In the genomic region with DNA sequence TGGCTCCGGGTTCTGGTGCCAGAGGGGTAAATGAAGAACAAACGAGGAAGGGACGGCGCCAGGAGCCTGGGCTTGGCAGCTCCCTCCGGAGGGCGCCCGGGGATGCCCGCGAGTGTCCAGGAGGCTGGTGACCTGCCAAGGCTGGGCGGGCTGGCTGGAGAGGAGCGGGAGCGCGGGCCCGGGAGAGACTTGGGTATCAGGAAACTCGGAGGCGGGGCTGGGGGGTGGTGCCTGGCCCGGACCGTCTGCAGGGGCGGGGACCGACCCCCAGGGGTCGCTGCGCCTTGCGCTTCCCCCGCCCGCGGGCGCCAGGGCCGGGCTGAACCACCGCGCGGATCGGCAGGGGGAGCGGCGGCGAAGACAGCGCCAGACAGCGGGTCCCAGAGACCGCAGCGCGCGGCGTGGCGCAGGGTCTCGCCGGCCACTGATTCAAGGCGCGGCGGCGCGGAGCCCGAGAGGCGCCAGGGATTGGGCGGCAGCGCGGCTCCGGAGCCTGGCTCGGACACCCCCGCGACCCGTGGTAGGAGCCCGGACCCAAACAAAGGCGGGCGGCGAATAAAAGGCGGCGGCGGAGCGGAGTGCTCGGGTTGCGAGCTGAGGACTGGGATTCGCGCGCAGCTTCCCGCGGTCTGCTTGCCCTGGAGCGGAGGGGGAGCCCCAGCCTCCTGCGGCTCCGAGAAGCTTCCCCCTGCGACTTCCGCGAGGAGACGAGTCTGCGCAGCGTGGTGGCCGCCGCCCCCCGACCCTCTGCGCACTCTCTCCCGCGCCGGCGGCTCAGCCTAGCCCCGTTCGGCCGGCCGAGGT, we compare ENCODE assay signal across 1 cellular context.
A peak's percentile ranks its signal among the peaks of the same experiment; 100 is the strongest.
TF ChIP-seq lines count a peak whose summit lies in the region.

A gene with protein sequence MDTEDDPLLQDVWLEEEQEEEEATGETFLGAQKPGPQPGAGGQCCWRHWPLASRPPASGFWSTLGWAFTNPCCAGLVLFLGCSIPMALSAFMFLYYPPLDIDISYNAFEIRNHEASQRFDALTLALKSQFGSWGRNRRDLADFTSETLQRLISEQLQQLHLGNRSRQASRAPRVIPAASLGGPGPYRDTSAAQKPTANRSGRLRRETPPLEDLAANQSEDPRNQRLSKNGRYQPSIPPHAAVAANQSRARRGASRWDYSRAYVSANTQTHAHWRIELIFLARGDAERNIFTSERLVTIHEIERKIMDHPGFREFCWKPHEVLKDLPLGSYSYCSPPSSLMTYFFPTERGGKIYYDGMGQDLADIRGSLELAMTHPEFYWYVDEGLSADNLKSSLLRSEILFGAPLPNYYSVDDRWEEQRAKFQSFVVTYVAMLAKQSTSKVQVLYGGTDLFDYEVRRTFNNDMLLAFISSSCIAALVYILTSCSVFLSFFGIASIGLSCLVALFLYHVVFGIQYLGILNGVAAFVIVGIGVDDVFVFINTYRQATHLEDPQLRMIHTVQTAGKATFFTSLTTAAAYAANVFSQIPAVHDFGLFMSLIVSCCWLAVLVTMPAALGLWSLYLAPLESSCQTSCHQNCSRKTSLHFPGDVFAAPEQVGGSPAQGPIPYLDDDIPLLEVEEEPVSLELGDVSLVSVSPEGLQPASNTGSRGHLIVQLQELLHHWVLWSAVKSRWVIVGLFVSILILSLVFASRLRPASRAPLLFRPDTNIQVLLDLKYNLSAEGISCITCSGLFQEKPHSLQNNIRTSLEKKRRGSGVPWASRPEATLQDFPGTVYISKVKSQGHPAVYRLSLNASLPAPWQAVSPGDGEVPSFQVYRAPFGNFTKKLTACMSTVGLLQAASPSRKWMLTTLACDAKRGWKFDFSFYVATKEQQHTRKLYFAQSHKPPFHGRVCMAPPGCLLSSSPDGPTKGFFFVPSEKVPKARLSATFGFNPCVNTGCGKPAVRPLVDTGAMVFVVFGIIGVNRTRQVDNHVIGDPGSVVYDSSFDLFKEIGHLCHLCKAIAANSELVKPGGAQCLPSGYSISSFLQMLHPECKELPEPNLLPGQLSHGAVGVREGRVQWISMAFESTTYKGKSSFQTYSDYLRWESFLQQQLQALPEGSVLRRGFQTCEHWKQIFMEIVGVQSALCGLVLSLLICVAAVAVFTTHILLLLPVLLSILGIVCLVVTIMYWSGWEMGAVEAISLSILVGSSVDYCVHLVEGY (N-terminal part only) (plus strand): TSS at position 585 of the 804 bp plus-strand sequence. CDS start 21,838 bp downstream, outside the sequence.

TF ChIP-seq in K562, 482 proteins besides CTCF, POLR2A, EP300 and RAD21 (continued from another document and continues in another):
- TF ChIP-seq NFE2 (IDR thresholded peaks at IDR 0.05; ENCODE audit: low read depth) (no peak), ZNF717 (CRISPR knock-in tag; IDR thresholded peaks at IDR 0.05) (no peak), XRCC3 (IDR thresholded peaks at IDR 0.05) (no peak), ZNF77 (CRISPR knock-in tag; IDR thresholded peaks at IDR 0.05) (no peak), ZC3H11A (IDR thresholded peaks at IDR 0.05; ENCODE audit: low read depth, low read length) (no peak), ZNF707 (CRISPR knock-in tag; conservative IDR thresholded peaks at IDR 0.05) (no peak), PHF8 (IDR thresholded peaks at IDR 0.05; ENCODE audit: borderline replicate concordance, low read length) (peak; percentile 34; the same call in 1 of the 2 replicates), HSF4 (CRISPR knock-in tag; IDR thresholded peaks at IDR 0.05; ENCODE audit: borderline replicate concordance) (no peak), CAMTA2 (CRISPR knock-in tag; conservative IDR thresholded peaks at IDR 0.05) (no peak), BRD4 (IDR thresholded peaks at IDR 0.05) (no peak), ASH1L (IDR thresholded peaks at IDR 0.05; ENCODE audit: borderline replicate concordance, low read depth, partially characterized antibody) (no peak), L3MBTL2 (IDR thresholded peaks at IDR 0.05) (peak; percentile 58), TEAD4 (IDR thresholded peaks at IDR 0.05; ENCODE audit: low read length) (no peak), TEAD4 (CRISPR knock-in tag; IDR thresholded peaks at IDR 0.05; ENCODE audit: borderline replicate concordance) (no peak), CBFB (CRISPR knock-in tag; IDR thresholded peaks at IDR 0.05) (no peak), NFATC3 (IDR thresholded peaks at IDR 0.05) (no peak), HMG20A (CRISPR knock-in tag; conservative IDR thresholded peaks at IDR 0.05) (no peak), STAT5B (CRISPR knock-in tag; IDR thresholded peaks at IDR 0.05) (no peak), ZBED1 (IDR thresholded peaks at IDR 0.05) (no peak), SNRNP70 (optimal IDR thresholded peaks at IDR 0.05; ENCODE audit: low read depth, low read length) (no peak), ZNF232 (CRISPR knock-in tag; IDR thresholded peaks at IDR 0.05) (no peak), SMARCA4 (IDR thresholded peaks at IDR 0.05) (no peak), ZNF217 (CRISPR knock-in tag; IDR thresholded peaks at IDR 0.05) (no peak), KDM2B (CRISPR knock-in tag; IDR thresholded peaks at IDR 0.05) (no peak), KDM4B (IDR thresholded peaks at IDR 0.05; ENCODE audit: borderline replicate concordance in 2 of 2, low read depth in 1 of 2) (no peak), RBM34 (IDR thresholded peaks at IDR 0.05; ENCODE audit: borderline replicate concordance, insufficient read depth, low read length) (no peak), KLF6 (CRISPR knock-in tag; IDR thresholded peaks at IDR 0.05; ENCODE audit: borderline replicate concordance) (no peak), C11orf30 (IDR thresholded peaks at IDR 0.05; ENCODE audit: low read depth) (no peak), ZNF354B (CRISPR knock-in tag; IDR thresholded peaks at IDR 0.05) (no peak), MEIS2 (IDR thresholded peaks at IDR 0.05; ENCODE audit: partially characterized antibody) (no peak), TRIM28 (IDR thresholded peaks at IDR 0.05) (no peak; the same call in 1 of the 2 replicates), PCBP1 (IDR thresholded peaks at IDR 0.05; ENCODE audit: low read depth, low read length, poor library complexity, severe bottlenecking) (peak; percentile 97)
- TF ChIP-seq, protein P1, sequence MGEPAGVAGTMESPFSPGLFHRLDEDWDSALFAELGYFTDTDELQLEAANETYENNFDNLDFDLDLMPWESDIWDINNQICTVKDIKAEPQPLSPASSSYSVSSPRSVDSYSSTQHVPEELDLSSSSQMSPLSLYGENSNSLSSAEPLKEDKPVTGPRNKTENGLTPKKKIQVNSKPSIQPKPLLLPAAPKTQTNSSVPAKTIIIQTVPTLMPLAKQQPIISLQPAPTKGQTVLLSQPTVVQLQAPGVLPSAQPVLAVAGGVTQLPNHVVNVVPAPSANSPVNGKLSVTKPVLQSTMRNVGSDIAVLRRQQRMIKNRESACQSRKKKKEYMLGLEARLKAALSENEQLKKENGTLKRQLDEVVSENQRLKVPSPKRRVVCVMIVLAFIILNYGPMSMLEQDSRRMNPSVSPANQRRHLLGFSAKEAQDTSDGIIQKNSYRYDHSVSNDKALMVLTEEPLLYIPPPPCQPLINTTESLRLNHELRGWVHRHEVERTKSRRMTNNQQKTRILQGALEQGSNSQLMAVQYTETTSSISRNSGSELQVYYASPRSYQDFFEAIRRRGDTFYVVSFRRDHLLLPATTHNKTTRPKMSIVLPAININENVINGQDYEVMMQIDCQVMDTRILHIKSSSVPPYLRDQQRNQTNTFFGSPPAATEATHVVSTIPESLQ (CRISPR knock-in tag; IDR thresholded peaks at IDR 0.05) = no peak
- TF ChIP-seq, protein P2, sequence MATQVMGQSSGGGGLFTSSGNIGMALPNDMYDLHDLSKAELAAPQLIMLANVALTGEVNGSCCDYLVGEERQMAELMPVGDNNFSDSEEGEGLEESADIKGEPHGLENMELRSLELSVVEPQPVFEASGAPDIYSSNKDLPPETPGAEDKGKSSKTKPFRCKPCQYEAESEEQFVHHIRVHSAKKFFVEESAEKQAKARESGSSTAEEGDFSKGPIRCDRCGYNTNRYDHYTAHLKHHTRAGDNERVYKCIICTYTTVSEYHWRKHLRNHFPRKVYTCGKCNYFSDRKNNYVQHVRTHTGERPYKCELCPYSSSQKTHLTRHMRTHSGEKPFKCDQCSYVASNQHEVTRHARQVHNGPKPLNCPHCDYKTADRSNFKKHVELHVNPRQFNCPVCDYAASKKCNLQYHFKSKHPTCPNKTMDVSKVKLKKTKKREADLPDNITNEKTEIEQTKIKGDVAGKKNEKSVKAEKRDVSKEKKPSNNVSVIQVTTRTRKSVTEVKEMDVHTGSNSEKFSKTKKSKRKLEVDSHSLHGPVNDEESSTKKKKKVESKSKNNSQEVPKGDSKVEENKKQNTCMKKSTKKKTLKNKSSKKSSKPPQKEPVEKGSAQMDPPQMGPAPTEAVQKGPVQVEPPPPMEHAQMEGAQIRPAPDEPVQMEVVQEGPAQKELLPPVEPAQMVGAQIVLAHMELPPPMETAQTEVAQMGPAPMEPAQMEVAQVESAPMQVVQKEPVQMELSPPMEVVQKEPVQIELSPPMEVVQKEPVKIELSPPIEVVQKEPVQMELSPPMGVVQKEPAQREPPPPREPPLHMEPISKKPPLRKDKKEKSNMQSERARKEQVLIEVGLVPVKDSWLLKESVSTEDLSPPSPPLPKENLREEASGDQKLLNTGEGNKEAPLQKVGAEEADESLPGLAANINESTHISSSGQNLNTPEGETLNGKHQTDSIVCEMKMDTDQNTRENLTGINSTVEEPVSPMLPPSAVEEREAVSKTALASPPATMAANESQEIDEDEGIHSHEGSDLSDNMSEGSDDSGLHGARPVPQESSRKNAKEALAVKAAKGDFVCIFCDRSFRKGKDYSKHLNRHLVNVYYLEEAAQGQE (CRISPR knock-in tag; IDR thresholded peaks at IDR 0.05; ENCODE audit: low read depth) = peak; percentile 97
- TF ChIP-seq, protein P3, sequence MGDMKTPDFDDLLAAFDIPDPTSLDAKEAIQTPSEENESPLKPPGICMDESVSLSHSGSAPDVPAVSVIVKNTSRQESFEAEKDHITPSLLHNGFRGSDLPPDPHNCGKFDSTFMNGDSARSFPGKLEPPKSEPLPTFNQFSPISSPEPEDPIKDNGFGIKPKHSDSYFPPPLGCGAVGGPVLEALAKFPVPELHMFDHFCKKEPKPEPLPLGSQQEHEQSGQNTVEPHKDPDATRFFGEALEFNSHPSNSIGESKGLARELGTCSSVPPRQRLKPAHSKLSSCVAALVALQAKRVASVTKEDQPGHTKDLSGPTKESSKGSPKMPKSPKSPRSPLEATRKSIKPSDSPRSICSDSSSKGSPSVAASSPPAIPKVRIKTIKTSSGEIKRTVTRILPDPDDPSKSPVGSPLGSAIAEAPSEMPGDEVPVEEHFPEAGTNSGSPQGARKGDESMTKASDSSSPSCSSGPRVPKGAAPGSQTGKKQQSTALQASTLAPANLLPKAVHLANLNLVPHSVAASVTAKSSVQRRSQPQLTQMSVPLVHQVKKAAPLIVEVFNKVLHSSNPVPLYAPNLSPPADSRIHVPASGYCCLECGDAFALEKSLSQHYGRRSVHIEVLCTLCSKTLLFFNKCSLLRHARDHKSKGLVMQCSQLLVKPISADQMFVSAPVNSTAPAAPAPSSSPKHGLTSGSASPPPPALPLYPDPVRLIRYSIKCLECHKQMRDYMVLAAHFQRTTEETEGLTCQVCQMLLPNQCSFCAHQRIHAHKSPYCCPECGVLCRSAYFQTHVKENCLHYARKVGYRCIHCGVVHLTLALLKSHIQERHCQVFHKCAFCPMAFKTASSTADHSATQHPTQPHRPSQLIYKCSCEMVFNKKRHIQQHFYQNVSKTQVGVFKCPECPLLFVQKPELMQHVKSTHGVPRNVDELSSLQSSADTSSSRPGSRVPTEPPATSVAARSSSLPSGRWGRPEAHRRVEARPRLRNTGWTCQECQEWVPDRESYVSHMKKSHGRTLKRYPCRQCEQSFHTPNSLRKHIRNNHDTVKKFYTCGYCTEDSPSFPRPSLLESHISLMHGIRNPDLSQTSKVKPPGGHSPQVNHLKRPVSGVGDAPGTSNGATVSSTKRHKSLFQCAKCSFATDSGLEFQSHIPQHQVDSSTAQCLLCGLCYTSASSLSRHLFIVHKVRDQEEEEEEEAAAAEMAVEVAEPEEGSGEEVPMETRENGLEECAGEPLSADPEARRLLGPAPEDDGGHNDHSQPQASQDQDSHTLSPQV (IDR thresholded peaks at IDR 0.05) = no peak
- TF ChIP-seq, protein P4, sequence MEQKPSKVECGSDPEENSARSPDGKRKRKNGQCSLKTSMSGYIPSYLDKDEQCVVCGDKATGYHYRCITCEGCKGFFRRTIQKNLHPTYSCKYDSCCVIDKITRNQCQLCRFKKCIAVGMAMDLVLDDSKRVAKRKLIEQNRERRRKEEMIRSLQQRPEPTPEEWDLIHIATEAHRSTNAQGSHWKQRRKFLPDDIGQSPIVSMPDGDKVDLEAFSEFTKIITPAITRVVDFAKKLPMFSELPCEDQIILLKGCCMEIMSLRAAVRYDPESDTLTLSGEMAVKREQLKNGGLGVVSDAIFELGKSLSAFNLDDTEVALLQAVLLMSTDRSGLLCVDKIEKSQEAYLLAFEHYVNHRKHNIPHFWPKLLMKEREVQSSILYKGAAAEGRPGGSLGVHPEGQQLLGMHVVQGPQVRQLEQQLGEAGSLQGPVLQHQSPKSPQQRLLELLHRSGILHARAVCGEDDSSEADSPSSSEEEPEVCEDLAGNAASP (IDR thresholded peaks at IDR 0.05) = no peak
- TF ChIP-seq, protein P5, sequence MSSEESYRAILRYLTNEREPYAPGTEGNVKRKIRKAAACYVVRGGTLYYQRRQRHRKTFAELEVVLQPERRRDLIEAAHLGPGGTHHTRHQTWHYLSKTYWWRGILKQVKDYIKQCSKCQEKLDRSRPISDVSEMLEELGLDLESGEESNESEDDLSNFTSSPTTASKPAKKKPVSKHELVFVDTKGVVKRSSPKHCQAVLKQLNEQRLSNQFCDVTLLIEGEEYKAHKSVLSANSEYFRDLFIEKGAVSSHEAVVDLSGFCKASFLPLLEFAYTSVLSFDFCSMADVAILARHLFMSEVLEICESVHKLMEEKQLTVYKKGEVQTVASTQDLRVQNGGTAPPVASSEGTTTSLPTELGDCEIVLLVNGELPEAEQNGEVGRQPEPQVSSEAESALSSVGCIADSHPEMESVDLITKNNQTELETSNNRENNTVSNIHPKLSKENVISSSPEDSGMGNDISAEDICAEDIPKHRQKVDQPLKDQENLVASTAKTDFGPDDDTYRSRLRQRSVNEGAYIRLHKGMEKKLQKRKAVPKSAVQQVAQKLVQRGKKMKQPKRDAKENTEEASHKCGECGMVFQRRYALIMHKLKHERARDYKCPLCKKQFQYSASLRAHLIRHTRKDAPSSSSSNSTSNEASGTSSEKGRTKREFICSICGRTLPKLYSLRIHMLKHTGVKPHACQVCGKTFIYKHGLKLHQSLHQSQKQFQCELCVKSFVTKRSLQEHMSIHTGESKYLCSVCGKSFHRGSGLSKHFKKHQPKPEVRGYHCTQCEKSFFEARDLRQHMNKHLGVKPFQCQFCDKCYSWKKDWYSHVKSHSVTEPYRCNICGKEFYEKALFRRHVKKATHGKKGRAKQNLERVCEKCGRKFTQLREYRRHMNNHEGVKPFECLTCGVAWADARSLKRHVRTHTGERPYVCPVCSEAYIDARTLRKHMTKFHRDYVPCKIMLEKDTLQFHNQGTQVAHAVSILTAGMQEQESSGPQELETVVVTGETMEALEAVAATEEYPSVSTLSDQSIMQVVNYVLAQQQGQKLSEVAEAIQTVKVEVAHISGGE (CRISPR knock-in tag; IDR thresholded peaks at IDR 0.05) = no peak
- TF ChIP-seq, protein P6, sequence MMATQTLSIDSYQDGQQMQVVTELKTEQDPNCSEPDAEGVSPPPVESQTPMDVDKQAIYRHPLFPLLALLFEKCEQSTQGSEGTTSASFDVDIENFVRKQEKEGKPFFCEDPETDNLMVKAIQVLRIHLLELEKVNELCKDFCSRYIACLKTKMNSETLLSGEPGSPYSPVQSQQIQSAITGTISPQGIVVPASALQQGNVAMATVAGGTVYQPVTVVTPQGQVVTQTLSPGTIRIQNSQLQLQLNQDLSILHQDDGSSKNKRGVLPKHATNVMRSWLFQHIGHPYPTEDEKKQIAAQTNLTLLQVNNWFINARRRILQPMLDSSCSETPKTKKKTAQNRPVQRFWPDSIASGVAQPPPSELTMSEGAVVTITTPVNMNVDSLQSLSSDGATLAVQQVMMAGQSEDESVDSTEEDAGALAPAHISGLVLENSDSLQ (IDR thresholded peaks at IDR 0.05) = no peak
